8 cellular contexts compared by ENCODE assay signal in genomic region chr1:225777583-225778411, GRCh38. TPM values are rescaled to one million over a fixed set of nuclear protein-coding genes. Genes with fewer than 3 reads are reported as not detected.
DNase-seq lines count a peak whose midpoint lies in the region; ATAC-seq lines count a peak whose summit lies in the region.

TSS of gene SRP9 (plus strand) at chr1:225777826. CDS start at chr1:225777941, 115 bp downstream.

- peak; percentile 100 for ATAC-seq in GM19324 (IDR thresholded peaks at IDR 0.05; ENCODE audit: low FRiP score, unreplicated experiment)
- peak; percentile 100 for ATAC-seq in HG03469 (IDR thresholded peaks at IDR 0.05; ENCODE audit: unreplicated experiment)

- H3K27ac Mint-ChIP-seq in activated CD4-positive, alpha-beta T cell treated with anti-CD3 and anti-CD28 coated beads, Interleukin-2, amount 10 ng/mL, durations not matched to agents 24 days and 14 days, result no peak within 1 kb of the TSS

- H3K4me1 Mint-ChIP-seq in activated CD4-positive, alpha-beta T cell treated with anti-CD3 and anti-CD28 coated beads, Interleukin-2, amount 10 ng/mL, durations not matched to agents 24 days and 14 days, result peaks cover 22% of the 10 kb centered on the region

- peak; percentile 80 to 98 (median 96) for DNase-seq in C1 segment of cervical spinal cord (lab: John Stamatoyannopoulos, UW)
- peak; percentile 95 to 98 for DNase-seq in NCI-H526 (lab: John Stamatoyannopoulos, UW)
- peak; percentile 100 for DNase-seq in activated CD4-positive, alpha-beta T cell treated with anti-CD3 and anti-CD28 coated beads, Interleukin-2, amount 10 ng/mL, durations not matched to agents 24 days and 14 days
- peak; percentile 89 for DNase-seq in cortex of kidney (lab: John Stamatoyannopoulos, UW)
- peak; percentile 100 for DNase-seq in left kidney (ENCODE audit: low read depth, low spot score)
- DNase-seq in stimulated activated CD4-positive, alpha-beta T cell treated with anti-CD3 and anti-CD28 coated beads, Interleukin-2, amount 100 ng/mL, for 24 hours, result peak; percentile 98

- no peaks in the 10 kb centered on the region for H3K27me3 Mint-ChIP-seq in activated CD4-positive, alpha-beta T cell treated with anti-CD3 and anti-CD28 coated beads, Interleukin-2, amount 10 ng/mL, durations not matched to agents 24 days and 14 days

- intact Hi-C loops in activated CD4-positive, alpha-beta T cell treated with anti-CD3 and anti-CD28 coated beads, Interleukin-2, amount 10 ng/mL, durations not matched to agents 24 days and 14 days (cut with micrococcal nuclease), result loop anchor here (1.0 to 5.0 kb wide), 12 partner anchors 31 to 350 kb away; partner anchors contain the start of genes H3-3A, LBR, PYCR2 and SDE2

- peaks cover 22% of the 10 kb centered on the region for H3K36me3 Mint-ChIP-seq in activated CD4-positive, alpha-beta T cell treated with anti-CD3 and anti-CD28 coated beads, Interleukin-2, amount 10 ng/mL, durations not matched to agents 24 days and 14 days (ENCODE audit: low read depth)

- no peak within 1 kb of the TSS for H3K4me3 Mint-ChIP-seq in activated CD4-positive, alpha-beta T cell treated with anti-CD3 and anti-CD28 coated beads, Interleukin-2, amount 10 ng/mL, durations not matched to agents 24 days and 14 days

- no peaks in the 10 kb centered on the region for H3K9me3 Mint-ChIP-seq in activated CD4-positive, alpha-beta T cell treated with anti-CD3 and anti-CD28 coated beads, Interleukin-2, amount 10 ng/mL, durations not matched to agents 24 days and 14 days

RNA-seq across cellular contexts. Expression of gene SRP9, which starts in this region (rescaled TPM):
- 232 and 244 TPM in 2 replicates for total RNA-seq in activated CD4-positive, alpha-beta T cell treated with anti-CD3 and anti-CD28 coated beads, Interleukin-2, amount 10 ng/mL, durations not matched to agents 24 days and 14 days

Comparison
In these comparisons a context has a peak if more than half of its experiments do, and no peak if none do; other contexts are left out.
1. Peak in every context shown above with its lines: DNase-seq and ATAC-seq.